ENCODE assay signal across 8 cellular contexts in genomic region chr20:3563548-3564177, GRCh38.
DNase-seq lines count a peak whose midpoint lies in the region; ATAC-seq and TF ChIP-seq lines count a peak whose summit lies in the region.

No MANE protein-coding gene starts in this region.

- no peaks in the 10 kb centered on the region for H3K4me1 ChIP-seq in colonic mucosa

- intact Hi-C loops in colonic mucosa (cut with DNase I) = no loop called here

- H3K27me3 Mint-ChIP-seq in stimulated activated memory B cell treated with anti-CD40 and anti-IgM and Interleukin-4, amounts not matched to agents 10 μg/mL and 1 μg/mL and 100 μg/mL, for 72 hours = no peaks in the 10 kb centered on the region

- no peak for ATAC-seq in stimulated activated memory B cell treated with anti-CD40 and anti-IgM and Interleukin-4, amounts not matched to agents 10 μg/mL and 1 μg/mL and 100 μg/mL, for 72 hours
- ATAC-seq in GM21390 (IDR thresholded peaks at IDR 0.05; ENCODE audit: unreplicated experiment) = no peak
- ATAC-seq in GM21786 (IDR thresholded peaks at IDR 0.05; ENCODE audit: unreplicated experiment) = no peak

- H3K9me3 ChIP-seq in colonic mucosa = no peaks in the 10 kb centered on the region

- DNase-seq in DMS114 treated with DMSO at 0.1 percent for 48 hours (lab: John Stamatoyannopoulos, UW; ENCODE audit: unreplicated experiment) (peak; percentile 25), HFF-Myc (ENCODE audit: extremely low read depth, low read depth) (peak; percentile 36), NOMO-1 treated with DMSO at 0.1 percent for 48 hours (lab: John Stamatoyannopoulos, UW; ENCODE audit: unreplicated experiment) (peak; percentile 42), colonic mucosa (peak; percentile 20), medulla oblongata (ENCODE audit: extremely low spot score) (peak; percentile 70)

- no peak overlapping the region for H3K9ac ChIP-seq in colonic mucosa (ENCODE audit: low read depth in 2 of 2, low read length in 2 of 2)

- H3K27ac Mint-ChIP-seq in stimulated activated memory B cell treated with anti-CD40 and anti-IgM and Interleukin-4, amounts not matched to agents 10 μg/mL and 1 μg/mL and 100 μg/mL, for 72 hours = no peak overlapping the region

- no peaks in the 10 kb centered on the region for H3K9me3 Mint-ChIP-seq in stimulated activated memory B cell treated with anti-CD40 and anti-IgM and Interleukin-4, amounts not matched to agents 10 μg/mL and 1 μg/mL and 100 μg/mL, for 72 hours

- H3K4me3 ChIP-seq in HFF-Myc (replicated peaks; ENCODE audit: low read depth, low read length) (no peak overlapping the region), colonic mucosa (no peak overlapping the region)

- no peak overlapping the region for H3K27ac ChIP-seq in colonic mucosa

- H3K4me1 Mint-ChIP-seq in stimulated activated memory B cell treated with anti-CD40 and anti-IgM and Interleukin-4, amounts not matched to agents 10 μg/mL and 1 μg/mL and 100 μg/mL, for 72 hours = peaks cover 12% of the 10 kb centered on the region

- H3K27me3 ChIP-seq in colonic mucosa = no peaks in the 10 kb centered on the region

- no peak overlapping the region for H3K4me3 Mint-ChIP-seq in stimulated activated memory B cell treated with anti-CD40 and anti-IgM and Interleukin-4, amounts not matched to agents 10 μg/mL and 1 μg/mL and 100 μg/mL, for 72 hours

- no peaks in the 10 kb centered on the region for H3K36me3 ChIP-seq in colonic mucosa

- TF ChIP-seq CTCF in HFF-Myc (IDR thresholded peaks at IDR 0.05; ENCODE audit: low read depth, low read length, missing control alignments) (peak; percentile 67), colonic mucosa (IDR thresholded peaks at IDR 0.05) (peak; percentile 65)

- H3K36me3 Mint-ChIP-seq in stimulated activated memory B cell treated with anti-CD40 and anti-IgM and Interleukin-4, amounts not matched to agents 10 μg/mL and 1 μg/mL and 100 μg/mL, for 72 hours = peaks cover 48% of the 10 kb centered on the region

Comparison
In these comparisons a context has a peak if more than half of its experiments do, and no peak if none do; other contexts are left out.
1. DNase-seq: peak in every context shown above with its lines; median percentile 70 in medulla oblongata; 42 in NOMO-1 treated with DMSO at 0.1 percent for 48 hours; 36 in HFF-Myc; 25 in DMS114 treated with DMSO at 0.1 percent for 48 hours; 20 in colonic mucosa.